1 cellular context compared by ENCODE assay signal in the genomic region with DNA sequence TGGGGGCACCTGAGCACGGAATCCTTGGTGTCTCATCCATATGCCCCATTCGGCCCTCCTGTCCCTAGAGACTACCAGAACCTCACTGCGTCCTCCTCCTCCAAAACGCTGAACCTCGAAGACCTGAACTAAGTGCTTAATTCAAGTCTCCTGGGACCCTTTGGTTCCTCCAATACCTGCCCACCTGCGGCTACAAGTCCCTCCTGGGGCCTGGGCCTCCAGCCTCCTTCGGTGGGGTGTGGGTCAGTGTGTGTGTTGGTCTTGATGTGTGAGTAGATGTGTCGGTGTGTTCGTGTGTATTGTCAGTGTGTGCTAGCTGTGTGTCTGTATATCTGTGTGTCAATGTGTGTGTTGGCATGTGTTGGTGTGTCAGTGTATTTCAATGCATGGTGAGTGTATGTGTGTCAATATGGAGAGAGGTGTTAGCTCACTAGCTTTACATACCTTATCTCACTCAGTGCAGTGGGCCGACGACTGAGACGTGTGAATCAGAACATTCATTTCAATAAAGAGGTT.
TF ChIP-seq lines count a peak whose summit lies in the region.

No MANE protein-coding gene starts in this region.

TF ChIP-seq in H1, 55 proteins besides CTCF, POLR2A, EP300 and RAD21:
- no peak for TF ChIP-seq KDM4A (IDR thresholded peaks at IDR 0.05; ENCODE audit: low read depth, low read length, severe bottlenecking)
- no peak for TF ChIP-seq TCF12 (IDR thresholded peaks at IDR 0.05; ENCODE audit: low read depth, low read length)
- TF ChIP-seq FOSL1 (IDR thresholded peaks at IDR 0.05; ENCODE audit: insufficient read depth, low read depth, low read length): no peak
- TF ChIP-seq HDAC2 (IDR thresholded peaks at IDR 0.05; ENCODE audit: borderline replicate concordance in 1 of 2, low read depth in 2 of 2, low read length in 2 of 2): no peak
- no peak for TF ChIP-seq TAF1 (IDR thresholded peaks at IDR 0.05; ENCODE audit: low read depth, low read length)
- TF ChIP-seq PHF8 (conservative IDR thresholded peaks at IDR 0.05; ENCODE audit: low read depth, low read length): no peak
